ENCODE assay signal across 8 cellular contexts in the genomic region with DNA sequence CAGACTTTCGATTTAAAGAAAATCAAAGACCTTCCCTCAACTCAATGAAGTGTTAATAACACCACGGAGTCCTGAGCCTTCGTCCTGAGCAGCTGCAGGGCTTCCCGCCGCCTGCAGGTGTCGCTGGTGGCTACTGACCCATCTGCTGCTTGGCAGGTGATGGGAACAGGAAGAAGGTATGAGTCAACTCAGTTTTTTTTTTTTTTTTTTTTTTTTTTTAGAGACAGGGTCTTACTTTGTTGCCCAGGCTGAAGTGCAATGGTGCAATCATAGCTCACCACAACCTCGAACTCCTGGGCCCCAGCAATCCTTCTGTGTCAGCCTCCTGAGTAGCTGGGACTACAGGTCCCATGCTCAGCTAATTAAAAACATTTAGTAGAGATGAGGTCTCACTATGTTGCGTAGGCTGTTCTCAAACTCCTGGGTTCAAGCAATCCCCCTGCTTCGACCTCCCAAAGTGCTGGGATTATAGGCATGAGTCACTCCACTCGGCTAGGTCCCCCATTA.
A peak's percentile ranks its signal among the peaks of the same experiment; 100 is the strongest.
DNase-seq lines count a peak whose midpoint lies in the region; ATAC-seq and TF ChIP-seq lines count a peak whose summit lies in the region.

No MANE protein-coding gene starts in this region.

- ATAC-seq in GM19025 (IDR thresholded peaks at IDR 0.05; ENCODE audit: low read depth, unreplicated experiment): peak; percentile 90
- ATAC-seq in HG03159 (IDR thresholded peaks at IDR 0.05; ENCODE audit: unreplicated experiment): peak; percentile 94
- ATAC-seq in sciatic nerve: peak; percentile 62

- DNase-seq in CD14-positive monocyte (ENCODE audit: low spot score) (peak; percentile 58), Peyer's patch (peak; percentile 25 to 72 (median 63)), cardiac muscle cell (ENCODE audit: low read depth in 1 of 2, low spot score in 1 of 2) (peak; percentile 66 to 76), sciatic nerve (ENCODE audit: low spot score) (no peak), NCI-H1417 treated with DMSO at 0.1 percent for 48 hours (lab: John Stamatoyannopoulos, UW) (no peak)
- peak; percentile 91 for DNase-seq in activated effector memory CD4-positive, alpha-beta T cell treated with anti-CD3 and anti-CD28 coated beads, Interleukin-2, amount 50 U/mL, for 16 hours

- H3K27me3 ChIP-seq in Peyer's patch: no peaks in the 10 kb centered on the region
- H3K27me3 ChIP-seq in cardiac muscle cell: no peaks in the 10 kb centered on the region

- H3K4me1 ChIP-seq in Peyer's patch (no peaks in the 10 kb centered on the region), cardiac muscle cell (ENCODE audit: low read depth) (peaks cover 13% of the 10 kb centered on the region)

- intact Hi-C loops in CD14-positive monocyte (cut with micrococcal nuclease) (loop anchor here in 1 of 2 donors (5.0 kb wide), 1 partner anchor 401 kb away; a partner anchor contains a TSS), sciatic nerve (cut with DNase I) (no loop called here)

- no peak overlapping the region for H3K4me3 Mint-ChIP-seq in CD14-positive monocyte

- H3K27me3 Mint-ChIP-seq in CD14-positive monocyte (ENCODE audit: low read depth in 3 of 3): peaks cover 2 to 6% (median 3%) of the 10 kb centered on the region in 3 donors

- TF ChIP-seq CTCF in CD14-positive monocyte (IDR thresholded peaks at IDR 0.05) (peak; percentile 86), Peyer's patch (IDR thresholded peaks at IDR 0.05) (peak in 5 of 6 experiments; percentile 34 to 71 (median 51)), cardiac muscle cell (IDR thresholded peaks at IDR 0.05; ENCODE audit: low read depth, low read length) (peak; percentile 94)

- H3K9me3 Mint-ChIP-seq in CD14-positive monocyte: no peaks in the 10 kb centered on the region

- peaks cover 2% of the 10 kb centered on the region for H3K4me1 Mint-ChIP-seq in CD14-positive monocyte

- H3K27ac Mint-ChIP-seq in CD14-positive monocyte: no peak overlapping the region

- H3K36me3 Mint-ChIP-seq in CD14-positive monocyte: no peaks in the 10 kb centered on the region

- no peaks in the 10 kb centered on the region for H3K36me3 ChIP-seq in Peyer's patch
- H3K36me3 ChIP-seq in cardiac muscle cell: no peaks in the 10 kb centered on the region

- no peak overlapping the region for H3K4me3 ChIP-seq in Peyer's patch
- H3K4me3 ChIP-seq in cardiac muscle cell: no peak overlapping the region

- TF ChIP-seq POLR2A in Peyer's patch (IDR thresholded peaks at IDR 0.05): no peak

- H3K27ac ChIP-seq in Peyer's patch: no peak overlapping the region
- H3K27ac ChIP-seq in cardiac muscle cell: no peak overlapping the region

- no peaks in the 10 kb centered on the region for H3K9me3 ChIP-seq in Peyer's patch
- H3K9me3 ChIP-seq in cardiac muscle cell (ENCODE audit: low read depth): no peaks in the 10 kb centered on the region

Comparison
In these comparisons a context has a peak if more than half of its experiments do, and no peak if none do; other contexts are left out.
1. DNase-seq: peak in CD14-positive monocyte (single experiment), Peyer's patch (3 of 3), activated effector memory CD4-positive, alpha-beta T cell treated with anti-CD3 and anti-CD28 coated beads, Interleukin-2, amount 50 U/mL, for 16 hours (single experiment) and cardiac muscle cell (2 of 2); none in sciatic nerve (single experiment) and NCI-H1417 treated with DMSO at 0.1 percent for 48 hours (single experiment).
2. Peak in every context shown above with its lines, with median percentiles within 50 percentile points of each other: CTCF ChIP-seq and ATAC-seq.